Comparison of ENCODE assay signal across 13 cellular contexts in genomic region chr3:113148307-113148703, GRCh38.
DNase-seq lines count a peak whose midpoint lies in the region; ATAC-seq and TF ChIP-seq lines count a peak whose summit lies in the region.
"Had no signal": no experiment of that assay in that cellular context is flagged by ENCODE, and none has a peak within 500 bp of the region (broad histone marks: within the 10 kb centered on the region; RNA-seq: fewer than 3 reads in every experiment).

No MANE protein-coding gene starts in this region.

- TF ChIP-seq EP300 in gastroesophageal sphincter (IDR thresholded peaks at IDR 0.05) (no peak), sigmoid colon (IDR thresholded peaks at IDR 0.05) (no peak)

- TF ChIP-seq POLR2A in gastroesophageal sphincter (IDR thresholded peaks at IDR 0.05) (no peak), sigmoid colon (IDR thresholded peaks at IDR 0.05) (no peak)

- no peaks in the 10 kb centered on the region for H3K36me3 ChIP-seq in gastroesophageal sphincter
- no peaks in the 10 kb centered on the region for H3K36me3 ChIP-seq in sigmoid colon

- no peaks in the 10 kb centered on the region for H3K9me3 ChIP-seq in gastroesophageal sphincter
- no peaks in the 10 kb centered on the region for H3K9me3 ChIP-seq in sigmoid colon

- 9% methylated on average over 4 of the region's 4 CpGs; no CpG with 5 or more reads in 1 of the 2 donors for WGBS in gastroesophageal sphincter (ENCODE audit: low coverage in 1 of 2), 2 donors
- WGBS in sigmoid colon, 2 donors, result 13 to 48% methylated on average over 4 of the region's 4 CpGs

- no peak for ATAC-seq in gastroesophageal sphincter
- ATAC-seq in HG03521 (IDR thresholded peaks at IDR 0.05; ENCODE audit: unreplicated experiment), result no peak
- no peak for ATAC-seq in GM19351 (IDR thresholded peaks at IDR 0.05; ENCODE audit: unreplicated experiment)
- no peak for ATAC-seq in GM19463 (IDR thresholded peaks at IDR 0.05; ENCODE audit: unreplicated experiment)
- ATAC-seq: K562, Panc1 had no signal

- TF ChIP-seq CTCF in gastroesophageal sphincter (IDR thresholded peaks at IDR 0.05) (no peak), sigmoid colon (IDR thresholded peaks at IDR 0.05) (no peak)

- peak; percentile 4 for DNase-seq in DMS53 treated with DMSO at 0.1 percent for 48 hours (lab: John Stamatoyannopoulos, UW; ENCODE audit: unreplicated experiment)
- peak; percentile 27 to 61 for DNase-seq in NCI-H526 (lab: John Stamatoyannopoulos, UW)
- DNase-seq in sigmoid colon, result no peak
- DNase-seq in OCI-M2 (lab: John Stamatoyannopoulos, UW; ENCODE audit: unreplicated experiment), result no peak
- DNase-seq: activated CD4-positive, CD25-positive, alpha-beta regulatory T cell treated with anti-CD3 and anti-CD28 coated beads, Interleukin-2, amount 50 U/mL, for 72 hours; CD8-positive, alpha-beta memory T cell; posterior cingulate gyrus had no signal

- intact Hi-C loops in sigmoid colon (cut with DNase I), result loop anchor here (2.0 to 10.0 kb wide), 5 partner anchors 44 to 596 kb away; partner anchors contain the start of genes ATP6V1A, BOC and NAA50

- H3K27me3 ChIP-seq in gastroesophageal sphincter, result no peaks in the 10 kb centered on the region
- H3K27me3 ChIP-seq in sigmoid colon, result no peaks in the 10 kb centered on the region

- peak overlapping the region; percentile 61 to 86 (median 76) for H3K27ac ChIP-seq in gastroesophageal sphincter
- H3K27ac ChIP-seq in sigmoid colon, result peak overlapping the region; percentile 73 to 88 (median 82)

- peaks cover 29 to 80% (median 44%) of the 10 kb centered on the region in 3 donors for H3K4me1 ChIP-seq in gastroesophageal sphincter
- peaks cover 0 to 86% (median 75%) of the 10 kb centered on the region in 4 donors for H3K4me1 ChIP-seq in sigmoid colon

- H3K4me3 ChIP-seq in gastroesophageal sphincter, result no peak overlapping the region
- H3K4me3 ChIP-seq in sigmoid colon, result peak overlapping the region in 2 of 4 donors; percentile 8 to 14
- H3K4me3 ChIP-seq: K562 had no signal

Comparison
In these comparisons a context has a peak if more than half of its experiments do, and no peak if none do; other contexts are left out.
1. DNase-seq: peak in DMS53 treated with DMSO at 0.1 percent for 48 hours (single experiment) and NCI-H526 (2 of 2); none in sigmoid colon (single experiment) and OCI-M2 (single experiment).